In the genomic region with DNA sequence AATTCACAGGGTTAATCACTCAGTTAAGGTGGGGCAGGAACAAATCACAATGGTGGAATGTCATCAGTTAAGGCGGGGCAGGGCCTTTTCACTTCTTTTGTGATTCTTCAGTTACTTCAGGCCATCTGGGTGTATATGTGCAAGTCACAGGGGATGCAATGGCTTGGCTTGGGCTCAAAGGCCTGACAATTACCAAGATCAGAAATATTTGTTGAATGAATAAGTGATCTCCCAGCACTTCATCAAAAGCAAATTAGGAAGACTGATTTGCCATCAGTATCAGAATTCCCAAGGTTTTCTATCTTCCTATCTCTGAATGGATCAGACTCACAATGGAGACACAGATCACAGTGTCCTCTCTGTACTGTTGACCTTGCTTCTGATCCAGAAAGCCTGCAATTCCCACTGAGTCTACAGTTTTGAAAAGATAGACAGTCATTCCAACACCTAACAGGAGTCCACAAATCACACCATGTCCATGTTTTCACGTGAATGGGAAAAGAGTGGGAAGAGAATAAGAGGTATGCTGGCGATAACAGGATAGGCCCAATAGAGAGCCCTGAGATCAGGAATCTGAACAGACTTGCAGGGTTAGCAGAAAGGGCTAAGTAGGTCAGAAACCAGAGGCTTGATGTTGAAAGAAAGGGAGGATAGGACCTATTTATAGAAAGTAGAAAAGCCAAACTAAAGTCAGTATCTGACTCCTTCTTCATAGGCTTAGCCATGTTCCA, we compare ENCODE assay signal across 32 cellular contexts.
A peak's percentile ranks its signal among the peaks of the same experiment; 100 is the strongest.
DNase-seq lines count a peak whose midpoint lies in the region; ATAC-seq, FAIRE-seq and TF ChIP-seq lines count a peak whose summit lies in the region.
"Had no signal": no experiment of that assay in that cellular context is flagged by ENCODE, and none has a peak within 500 bp of the region (broad histone marks: within the 10 kb centered on the region; RNA-seq: fewer than 3 reads in every experiment).

No MANE protein-coding gene starts in this region.

- ATAC-seq in left ventricle myocardium superior: no peak
- ATAC-seq in left lobe of liver: peak; percentile 86
- ATAC-seq in HG03354 (IDR thresholded peaks at IDR 0.05; ENCODE audit: poor library complexity, severe bottlenecking, unreplicated experiment): no peak
- no peak for ATAC-seq in HG02623 (IDR thresholded peaks at IDR 0.05; ENCODE audit: unreplicated experiment)
- ATAC-seq: activated naive CD4-positive, alpha-beta T cell treated with anti-CD3 and anti-CD28 coated beads, Interleukin-2, amount 50 U/mL, for 72 hours; WTC11 had no signal

- no peak overlapping the region for H3K14ac ChIP-seq in H1 (ENCODE audit: insufficient read length)

- H4K20me1 ChIP-seq in H1 (replicated peaks in 1 of 2; ENCODE audit: control insufficient read depth in 1 of 2, insufficient read depth in 2 of 2, low read length in 2 of 2): no peaks in the 10 kb centered on the region

- H4K5ac ChIP-seq in H1 (ENCODE audit: insufficient read length, low read depth, low read length): no peak overlapping the region

- no peak overlapping the region for H3K4me3 ChIP-seq in right atrium auricular region
- H3K4me3 ChIP-seq in H1 (ENCODE audit: extremely low read depth in 1 of 4, insufficient read depth in 2 of 4, low read depth in 3 of 4, low read length in 4 of 4): no peak overlapping the region
- no peak overlapping the region for H3K4me3 ChIP-seq in HAP-1
- H3K4me3 ChIP-seq: colonic mucosa, smooth muscle cell had no signal

- H3K9me3 ChIP-seq in right atrium auricular region (no peaks in the 10 kb centered on the region), H1 (ENCODE audit: insufficient read depth in 2 of 2, low read depth in 1 of 2, low read length in 1 of 2) (no peaks in the 10 kb centered on the region), HAP-1 (no peaks in the 10 kb centered on the region)
- H3K9me3 ChIP-seq: BE2C, colonic mucosa, SK-N-SH had no signal

- no peak overlapping the region for H2BK120ac ChIP-seq in H1 (replicated peaks; ENCODE audit: low read depth, low read length)

- H2BK20ac ChIP-seq in H1 (ENCODE audit: low read length): no peak overlapping the region; the same call in 1 of the 2 replicates

- H3K23me2 ChIP-seq in H1 (ENCODE audit: low read depth, low read length): no peaks in the 10 kb centered on the region

- H2BK5ac ChIP-seq in H1 (ENCODE audit: low read depth, low read length): peak overlapping the region; percentile 15; the same call in 1 of the 2 replicates

- H3K4me1 ChIP-seq in right atrium auricular region (peaks cover 0 to 16% of the 10 kb centered on the region in 2 donors), H1 (replicated peaks in 1 of 4; ENCODE audit: control insufficient read depth in 3 of 4, insufficient read depth in 4 of 4, low read length in 3 of 4) (no peaks in the 10 kb centered on the region; a peak in 1 of 7 replicates), HAP-1 (no peaks in the 10 kb centered on the region)
- H3K4me1 ChIP-seq: BE2C, colonic mucosa, parathyroid adenoma had no signal

- CTCF ChIA-PET in H1 (lab: Charles Lee; ENCODE audit: partially characterized antibody): no interaction called here

- no peak overlapping the region for H2BK12ac ChIP-seq in H1 (ENCODE audit: low read depth, low read length)

- TF ChIP-seq CTCF in right atrium auricular region (IDR thresholded peaks at IDR 0.05) (no peak), H1 (IDR thresholded peaks at IDR 0.05; ENCODE audit: control extremely low read depth in 1 of 3, insufficient read depth in 1 of 3, low read depth in 1 of 3, low read length in 3 of 3) (no peak)

- H2AK5ac ChIP-seq in H1 (ENCODE audit: low read depth, low read length): no peak overlapping the region

- H3K27me3 ChIP-seq in right atrium auricular region (no peaks in the 10 kb centered on the region), H1 (replicated peaks in 1 of 4; ENCODE audit: control insufficient read depth in 3 of 4, extremely low read depth in 1 of 4, insufficient read depth in 3 of 4, low read length in 3 of 4) (no peaks in the 10 kb centered on the region), HAP-1 (ENCODE audit: low read depth) (no peaks in the 10 kb centered on the region)
- H3K27me3 ChIP-seq: colonic mucosa had no signal

- no peak for TF ChIP-seq POLR2A in H1 (IDR thresholded peaks at IDR 0.05; ENCODE audit: control extremely low read depth in 1 of 2, low read depth in 2 of 2, low read length in 2 of 2)

- peak overlapping the region; percentile 25; the same call in 1 of the 2 replicates for H3K18ac ChIP-seq in H1 (ENCODE audit: extremely low read depth, low read length)

- H3K23ac ChIP-seq in H1 (ENCODE audit: insufficient read length): no peak overlapping the region

- no peak overlapping the region for H4K91ac ChIP-seq in H1 (replicated peaks; ENCODE audit: insufficient read length, low read length)

- no peak overlapping the region for H3K4me2 ChIP-seq in H1 (ENCODE audit: insufficient read depth in 1 of 2, low read depth in 2 of 2, low read length in 2 of 2)
- H3K4me2 ChIP-seq: SK-N-SH, smooth muscle cell had no signal

- no peak overlapping the region for H3K56ac ChIP-seq in H1 (replicated peaks; ENCODE audit: insufficient read length, low read depth, low read length)

- H3K79me2 ChIP-seq in H1 (ENCODE audit: control insufficient read depth in 1 of 2, insufficient read depth in 2 of 2, low read length in 2 of 2): no peaks in the 10 kb centered on the region
- H3K79me2 ChIP-seq: parathyroid adenoma had no signal

- TF ChIP-seq RAD21 in H1 (IDR thresholded peaks at IDR 0.05 in 1 of 2, conservative IDR thresholded peaks at IDR 0.05 in 1 of 2; ENCODE audit: low read depth in 2 of 2, low read length in 2 of 2): no peak

- FAIRE-seq in H1 (lab: Jason Lieb, UNC): no peak

- in situ Hi-C loops in HAP-1 (cut with MboI; ENCODE audit: low sequenced_read_pairs): no loop called here

- POLR2A ChIA-PET in H1 (lab: Charles Lee; ENCODE audit: partially characterized antibody): no interaction called here

- TF ChIP-seq EP300 in H1 (IDR thresholded peaks at IDR 0.05; ENCODE audit: borderline replicate concordance in 1 of 2, low read depth in 2 of 2, low read length in 2 of 2): no peak

- 87% methylated on average over 3 of the region's 3 CpGs; no CpG with 5 or more reads in 1 of the 2 experiments for WGBS in H1 (ENCODE audit: extremely low coverage in 1 of 2, insufficient coverage in 1 of 2, insufficient read length in 1 of 2, insufficient replicate concordance in 2 of 2, low coverage in 1 of 2, low lambda C conversion rate in 2 of 2, missing lambda C conversion rate in 1 of 2), 2 experiments

- no peak overlapping the region for H4K8ac ChIP-seq in H1 (ENCODE audit: extremely low read depth, insufficient read depth, low read length)

- no peak overlapping the region for H3K9ac ChIP-seq in H1 (replicated peaks in 1 of 4; ENCODE audit: extremely low read depth in 1 of 4, low read depth in 3 of 4, low read length in 3 of 4)
- H3K9ac ChIP-seq: parathyroid adenoma, SK-N-SH had no signal

- peak overlapping the region; percentile 36 to 43 for H3K27ac ChIP-seq in right atrium auricular region
- no peak overlapping the region for H3K27ac ChIP-seq in H1 (ENCODE audit: low read depth, low read length)
- H3K27ac ChIP-seq: colonic mucosa, parathyroid adenoma had no signal

- H2BK15ac ChIP-seq in H1 (ENCODE audit: low read length): no peak overlapping the region

- intact Hi-C loops in left ventricle myocardium superior (cut with micrococcal nuclease): no loop called here

- H3K36me3 ChIP-seq in right atrium auricular region (no peaks in the 10 kb centered on the region), H1 (ENCODE audit: control insufficient read depth in 2 of 4, insufficient read depth in 4 of 4, low read length in 3 of 4) (no peaks in the 10 kb centered on the region), HAP-1 (replicated peaks) (no peaks in the 10 kb centered on the region)
- H3K36me3 ChIP-seq: BE2C, colonic mucosa had no signal

- no peaks in the 10 kb centered on the region for H3K79me1 ChIP-seq in H1 (ENCODE audit: low read depth, low read length)

- DNase-seq in right atrium auricular region (ENCODE audit: low spot score): no peak
- no peak for DNase-seq in left ventricle myocardium superior
- no peak for DNase-seq in H1 (ENCODE audit: low read depth in 1 of 2, low spot score in 2 of 2)
- no peak for DNase-seq in left lobe of liver (ENCODE audit: low spot score)
- no peak for DNase-seq in AG08396 (ENCODE audit: low spot score)
- no peak for DNase-seq in HAP-1 (ENCODE audit: low spot score in 2 of 2)
- DNase-seq: activated CD4-positive, alpha-beta T cell treated with anti-CD3 and anti-CD28 coated beads, Interleukin-2, amount 10 ng/mL, durations not matched to agents 24 days and 14 days; activated CD8-positive, alpha-beta memory T cell treated with anti-CD3 and anti-CD28 coated beads for 24 hours; activated T-cell treated with anti-CD3 and anti-CD28 coated beads for 4 hours; anterior cingulate cortex; BE2C; colonic mucosa; DMS153; effector CD4-positive, alpha-beta T cell; Kasumi-1; kidney glomerular epithelial cell; mesenchymal stem cell; MV-4-11; NCI-H1436; NCI-H2081 treated with DMSO at 0.1 percent for 48 hours; NCI-H2227 treated with DMSO at 0.1 percent for 48 hours; NCI-H526; OCI-M1; retina; SK-N-SH; stimulated activated naive CD4-positive, alpha-beta T cell had no signal

- no peak overlapping the region for H3K4ac ChIP-seq in H1 (replicated peaks; ENCODE audit: insufficient read length, low read depth, low read length)

- H2AFZ ChIP-seq in H1 (ENCODE audit: low read length): no peak overlapping the region
- H2AFZ ChIP-seq: parathyroid adenoma had no signal

TF ChIP-seq in H1, 55 proteins besides CTCF, POLR2A, EP300 and RAD21 (continues in another document):
- no peak for TF ChIP-seq HDAC2 (IDR thresholded peaks at IDR 0.05; ENCODE audit: borderline replicate concordance in 1 of 2, low read depth in 2 of 2, low read length in 2 of 2)
